ENCODE assay signal across 1 cellular context in the genomic region with DNA sequence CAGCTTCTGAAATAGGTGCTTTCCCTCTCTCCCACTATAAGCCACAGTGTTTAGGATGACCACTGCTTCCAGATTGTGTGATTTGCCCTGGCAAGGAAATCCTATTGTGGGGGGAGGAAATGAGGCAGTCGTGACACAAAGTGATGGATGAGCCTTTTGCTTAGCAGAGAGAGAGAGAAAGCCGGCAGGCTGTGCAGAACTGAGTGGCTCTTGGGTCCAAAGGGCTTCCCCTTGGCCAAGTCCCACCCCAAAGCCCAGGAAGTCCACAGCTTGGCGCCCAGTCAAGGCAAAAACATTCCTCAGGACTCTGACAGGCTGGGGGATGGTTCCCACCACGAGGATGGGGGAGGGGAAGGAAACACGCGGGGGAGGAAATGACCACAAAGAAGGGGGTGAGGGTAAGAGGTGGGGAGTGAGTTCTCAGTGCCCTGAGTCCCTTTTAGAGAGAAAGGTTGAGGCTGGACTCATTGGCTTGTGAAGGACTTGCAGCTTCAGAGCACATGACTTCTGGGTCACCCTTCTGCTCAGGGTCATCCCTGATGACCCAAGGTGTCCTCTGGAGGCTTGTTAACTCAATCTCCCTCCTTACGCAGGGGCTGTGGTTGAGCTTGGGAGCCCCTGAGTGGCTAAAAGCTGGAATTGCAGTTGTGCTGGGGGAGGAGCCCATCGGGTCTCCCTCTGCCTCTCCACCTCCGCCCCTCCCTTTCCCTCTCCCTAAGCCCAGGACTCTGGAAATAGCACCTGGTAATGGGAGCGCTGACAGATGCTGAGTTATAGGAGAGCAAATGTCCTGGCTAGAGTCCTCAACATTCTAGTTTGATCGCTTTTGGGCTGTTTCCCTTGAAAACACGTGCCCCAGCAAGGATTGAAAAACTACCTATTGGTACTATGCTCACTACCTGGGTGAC.
TF ChIP-seq lines count a peak whose summit lies in the region.

No MANE protein-coding gene starts in this region.

TF ChIP-seq in K562, 482 proteins besides CTCF, POLR2A, EP300 and RAD21 (continued from another document and continues in another):
- TF ChIP-seq RERE (CRISPR knock-in tag; IDR thresholded peaks at IDR 0.05; ENCODE audit: borderline replicate concordance), result no peak
- TF ChIP-seq STAT5B (CRISPR knock-in tag; IDR thresholded peaks at IDR 0.05), result no peak
- TF ChIP-seq ZNF280A (IDR thresholded peaks at IDR 0.05; ENCODE audit: low read depth, partially characterized antibody), result no peak
- no peak for TF ChIP-seq NR0B1 (IDR thresholded peaks at IDR 0.05; ENCODE audit: partially characterized antibody)
- TF ChIP-seq, protein P1, sequence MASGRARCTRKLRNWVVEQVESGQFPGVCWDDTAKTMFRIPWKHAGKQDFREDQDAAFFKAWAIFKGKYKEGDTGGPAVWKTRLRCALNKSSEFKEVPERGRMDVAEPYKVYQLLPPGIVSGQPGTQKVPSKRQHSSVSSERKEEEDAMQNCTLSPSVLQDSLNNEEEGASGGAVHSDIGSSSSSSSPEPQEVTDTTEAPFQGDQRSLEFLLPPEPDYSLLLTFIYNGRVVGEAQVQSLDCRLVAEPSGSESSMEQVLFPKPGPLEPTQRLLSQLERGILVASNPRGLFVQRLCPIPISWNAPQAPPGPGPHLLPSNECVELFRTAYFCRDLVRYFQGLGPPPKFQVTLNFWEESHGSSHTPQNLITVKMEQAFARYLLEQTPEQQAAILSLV (tag; IDR thresholded peaks at IDR 0.05), result no peak
- TF ChIP-seq MCM7 (IDR thresholded peaks at IDR 0.05), result 0 out of 4 replicates have a peak, but pooled peaks of 1 of the 2 experiments have one; percentile 14
- no peak for TF ChIP-seq ZNF57 (CRISPR knock-in tag; IDR thresholded peaks at IDR 0.05)
- TF ChIP-seq THRB (CRISPR knock-in tag; conservative IDR thresholded peaks at IDR 0.05), result 0 out of 2 replicates have a peak, but pooled peaks have one; percentile 42
- TF ChIP-seq JUNB (CRISPR knock-in tag; conservative IDR thresholded peaks at IDR 0.05), result no peak
- TF ChIP-seq STAG1 (CRISPR knock-in tag; IDR thresholded peaks at IDR 0.05; ENCODE audit: borderline replicate concordance), result peak; percentile 17; the same call in 1 of the 2 replicates
- 0 out of 2 replicates have a peak, but pooled peaks have one; percentile 50 for TF ChIP-seq HDAC8 (tag; IDR thresholded peaks at IDR 0.05)
- TF ChIP-seq, protein P2, sequence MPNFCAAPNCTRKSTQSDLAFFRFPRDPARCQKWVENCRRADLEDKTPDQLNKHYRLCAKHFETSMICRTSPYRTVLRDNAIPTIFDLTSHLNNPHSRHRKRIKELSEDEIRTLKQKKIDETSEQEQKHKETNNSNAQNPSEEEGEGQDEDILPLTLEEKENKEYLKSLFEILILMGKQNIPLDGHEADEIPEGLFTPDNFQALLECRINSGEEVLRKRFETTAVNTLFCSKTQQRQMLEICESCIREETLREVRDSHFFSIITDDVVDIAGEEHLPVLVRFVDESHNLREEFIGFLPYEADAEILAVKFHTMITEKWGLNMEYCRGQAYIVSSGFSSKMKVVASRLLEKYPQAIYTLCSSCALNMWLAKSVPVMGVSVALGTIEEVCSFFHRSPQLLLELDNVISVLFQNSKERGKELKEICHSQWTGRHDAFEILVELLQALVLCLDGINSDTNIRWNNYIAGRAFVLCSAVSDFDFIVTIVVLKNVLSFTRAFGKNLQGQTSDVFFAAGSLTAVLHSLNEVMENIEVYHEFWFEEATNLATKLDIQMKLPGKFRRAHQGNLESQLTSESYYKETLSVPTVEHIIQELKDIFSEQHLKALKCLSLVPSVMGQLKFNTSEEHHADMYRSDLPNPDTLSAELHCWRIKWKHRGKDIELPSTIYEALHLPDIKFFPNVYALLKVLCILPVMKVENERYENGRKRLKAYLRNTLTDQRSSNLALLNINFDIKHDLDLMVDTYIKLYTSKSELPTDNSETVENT (CRISPR knock-in tag; IDR thresholded peaks at IDR 0.05), result no peak
- peak; percentile 14; the same call in 1 of the 2 replicates for TF ChIP-seq ZNF445 (CRISPR knock-in tag; IDR thresholded peaks at IDR 0.05; ENCODE audit: low read depth)
- TF ChIP-seq DMBX1 (CRISPR knock-in tag; IDR thresholded peaks at IDR 0.05; ENCODE audit: borderline replicate concordance), result peak; percentile 50; the same call in 1 of the 2 replicates
- TF ChIP-seq THRAP3 (IDR thresholded peaks at IDR 0.05; ENCODE audit: borderline replicate concordance), result no peak
- TF ChIP-seq SREBF2 (CRISPR knock-in tag; IDR thresholded peaks at IDR 0.05), result no peak
- no peak for TF ChIP-seq CBX8 (IDR thresholded peaks at IDR 0.05; ENCODE audit: borderline replicate concordance, extremely low read depth, low read depth, low read length, poor library complexity, severe bottlenecking)
- no peak for TF ChIP-seq MCM3 (IDR thresholded peaks at IDR 0.05)
- no peak for TF ChIP-seq BRCA1 (IDR thresholded peaks at IDR 0.05)
- TF ChIP-seq BRCA1 (CRISPR knock-in tag; IDR thresholded peaks at IDR 0.05), result no peak
- no peak for TF ChIP-seq DIDO1 (tag; IDR thresholded peaks at IDR 0.05; ENCODE audit: low read depth)
- TF ChIP-seq, protein P3, sequence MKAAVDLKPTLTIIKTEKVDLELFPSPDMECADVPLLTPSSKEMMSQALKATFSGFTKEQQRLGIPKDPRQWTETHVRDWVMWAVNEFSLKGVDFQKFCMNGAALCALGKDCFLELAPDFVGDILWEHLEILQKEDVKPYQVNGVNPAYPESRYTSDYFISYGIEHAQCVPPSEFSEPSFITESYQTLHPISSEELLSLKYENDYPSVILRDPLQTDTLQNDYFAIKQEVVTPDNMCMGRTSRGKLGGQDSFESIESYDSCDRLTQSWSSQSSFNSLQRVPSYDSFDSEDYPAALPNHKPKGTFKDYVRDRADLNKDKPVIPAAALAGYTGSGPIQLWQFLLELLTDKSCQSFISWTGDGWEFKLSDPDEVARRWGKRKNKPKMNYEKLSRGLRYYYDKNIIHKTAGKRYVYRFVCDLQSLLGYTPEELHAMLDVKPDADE (conservative IDR thresholded peaks at IDR 0.05; ENCODE audit: control insufficient read depth, low read depth, low read length), result no peak
- TF ChIP-seq PHF20 (IDR thresholded peaks at IDR 0.05; ENCODE audit: partially characterized antibody), result no peak
- no peak for TF ChIP-seq ZNF24 (IDR thresholded peaks at IDR 0.05)
- no peak for TF ChIP-seq KLF1 (tag; IDR thresholded peaks at IDR 0.05)
- TF ChIP-seq BMI1 (IDR thresholded peaks at IDR 0.05; ENCODE audit: low read length), result no peak
- peak; percentile 45 for TF ChIP-seq BCOR (IDR thresholded peaks at IDR 0.05)
- TF ChIP-seq ZNF77 (CRISPR knock-in tag; IDR thresholded peaks at IDR 0.05), result no peak
- TF ChIP-seq CREBBP (IDR thresholded peaks at IDR 0.05; ENCODE audit: low read depth, low read length), result no peak
- 0 out of 2 replicates have a peak, but pooled peaks have one; percentile 14 for TF ChIP-seq KLF13 (tag; IDR thresholded peaks at IDR 0.05; ENCODE audit: borderline replicate concordance, low read depth)
- peak; percentile 65 for TF ChIP-seq ETV1 (tag; conservative IDR thresholded peaks at IDR 0.05; ENCODE audit: low read depth)
- no peak for TF ChIP-seq SREBF1 (IDR thresholded peaks at IDR 0.05; ENCODE audit: borderline replicate concordance, low read depth, low read length)
- no peak for TF ChIP-seq ZNF282 (CRISPR knock-in tag; IDR thresholded peaks at IDR 0.05)
- no peak for TF ChIP-seq TAL1 (IDR thresholded peaks at IDR 0.05)
- peak in 1 of 2 experiments; percentile 75; a peak in 1 of 3 replicates for TF ChIP-seq CBX3 (IDR thresholded peaks at IDR 0.05; ENCODE audit: borderline replicate concordance in 1 of 2, low read length in 2 of 2)
- no peak for TF ChIP-seq ZNF121 (CRISPR knock-in tag; conservative IDR thresholded peaks at IDR 0.05)
- TF ChIP-seq SMC3 (conservative IDR thresholded peaks at IDR 0.05; ENCODE audit: insufficient read depth, low read depth, low read length), result peak; percentile 90
- TF ChIP-seq ELF2 (CRISPR knock-in tag; IDR thresholded peaks at IDR 0.05), result no peak
- no peak for TF ChIP-seq ZNF561 (CRISPR knock-in tag; conservative IDR thresholded peaks at IDR 0.05)
- TF ChIP-seq TRIM24 (IDR thresholded peaks at IDR 0.05), result peak; percentile 53 to 88
- no peak for TF ChIP-seq NR1H2 (CRISPR knock-in tag; IDR thresholded peaks at IDR 0.05)
- no peak for TF ChIP-seq YBX1 (IDR thresholded peaks at IDR 0.05)
